Comparison of ENCODE assay signal across 8 cellular contexts in the genomic region with DNA sequence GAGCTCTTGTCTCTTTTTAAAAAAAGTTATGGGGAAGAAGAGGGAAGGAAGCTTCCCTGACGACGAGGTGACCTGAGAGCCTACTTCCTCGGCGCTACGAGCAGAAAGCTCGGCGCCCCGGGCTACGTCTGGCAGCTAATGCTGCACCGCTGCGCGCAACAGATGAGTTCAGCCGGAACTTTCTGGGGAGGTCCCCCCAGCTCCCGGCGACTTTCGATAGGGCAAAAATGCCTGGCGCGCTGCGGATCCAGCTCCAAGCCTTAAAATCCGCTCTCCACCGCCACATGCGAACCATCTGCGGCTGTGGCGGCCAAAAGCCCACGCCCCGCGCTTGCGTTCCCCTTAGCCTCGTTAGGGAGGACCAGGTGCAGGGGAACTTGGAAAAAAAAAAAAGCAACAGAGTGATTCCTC. TPM values are rescaled to one million over a fixed set of nuclear protein-coding genes. Genes with fewer than 3 reads are reported as not detected.
DNase-seq lines count a peak whose midpoint lies in the region; ATAC-seq, FAIRE-seq and TF ChIP-seq lines count a peak whose summit lies in the region.

No MANE protein-coding gene starts in this region.

- peaks cover 19% of the 10 kb centered on the region for H3K36me3 ChIP-seq in BLaER1
- peaks cover 0 to 4% of the 10 kb centered on the region in 2 experiments for H3K36me3 ChIP-seq in SK-N-SH (replicated peaks in 1 of 2; ENCODE audit: control insufficient read depth in 1 of 2, insufficient read depth in 2 of 2, low read length in 1 of 2)
- no peaks in the 10 kb centered on the region for H3K36me3 ChIP-seq in pancreas
- no peaks in the 10 kb centered on the region for H3K36me3 ChIP-seq in transverse colon

- H3K4me1 ChIP-seq in BLaER1: peaks cover 48% of the 10 kb centered on the region
- peaks cover 4% of the 10 kb centered on the region in 2 experiments; a peak in 3 of 4 replicates for H3K4me1 ChIP-seq in SK-N-SH (ENCODE audit: control insufficient read depth in 1 of 2, insufficient read depth in 2 of 2, low read depth in 1 of 2, low read length in 1 of 2)
- H3K4me1 ChIP-seq in pancreas: peaks cover 0 to 22% (median 8%) of the 10 kb centered on the region in 3 donors
- peaks cover 6 to 18% (median 10%) of the 10 kb centered on the region in 4 donors for H3K4me1 ChIP-seq in transverse colon

- peaks cover 48% of the 10 kb centered on the region for H3K79me2 ChIP-seq in SK-N-SH (ENCODE audit: insufficient read depth)

- H3K9ac ChIP-seq in BLaER1: peak overlapping the region; percentile 88
- peak overlapping the region; percentile 92 for H3K9ac ChIP-seq in SK-N-SH

- no peak for TF ChIP-seq POLR2A in transverse colon (IDR thresholded peaks at IDR 0.05)

- FAIRE-seq in pancreas (lab: Jason Lieb, UNC): no peak

- peak; percentile 24 for ATAC-seq in HG03571 (IDR thresholded peaks at IDR 0.05; ENCODE audit: unreplicated experiment)
- ATAC-seq in pancreas: peak; percentile 44 to 72 (median 62)

- no peaks in the 10 kb centered on the region for H3K9me2 ChIP-seq in SK-N-SH

- DNase-seq in GM19240 (ENCODE audit: insufficient read length, low spot score) (peak; percentile 21), SK-N-SH (peak; percentile 59), head of caudate nucleus (peak; percentile 27 to 87 (median 70)), pancreas (peak; percentile 50 to 86 (median 68)), transverse colon (peak; percentile 74)
- DNase-seq in activated naive CD4-positive, alpha-beta T cell treated with anti-CD3 and anti-CD28 coated beads, Interleukin-2, amount 50 U/mL, for 16 hours: peak; percentile 72

- CTCF ChIA-PET in SK-N-SH (lab: Yijun Ruan, JAX): interaction anchor here (0.7 to 2.2 kb wide), 11 partner anchors 13 to 732 kb away, joined by 3 to 19 read pairs (median 3); a partner anchor contains a TSS

- WGBS in SK-N-SH (ENCODE audit: low lambda C conversion rate): 2% methylated on average over 25 of the region's 29 CpGs
- 0% methylated on average over 29 of the region's 29 CpGs for WGBS in pancreas, 2 donors
- WGBS in transverse colon (ENCODE audit: low coverage in 1 of 2), 2 donors: 1% methylated on average over 29 of the region's 29 CpGs; no CpG with 5 or more reads in 1 of the 2 donors

- POLR2A ChIA-PET in SK-N-SH (lab: Yijun Ruan, JAX): interaction anchor here (1.5 to 2.7 kb wide), 2 partner anchors 14 to 404 kb away, joined by 3 to 16 read pairs; a partner anchor contains a TSS

- no peak for TF ChIP-seq CTCF in SK-N-SH (IDR thresholded peaks at IDR 0.05)
- TF ChIP-seq CTCF in pancreas (IDR thresholded peaks at IDR 0.05): no peak
- TF ChIP-seq CTCF in transverse colon (IDR thresholded peaks at IDR 0.05): no peak

- H3F3A ChIP-seq in SK-N-SH (replicated peaks; ENCODE audit: insufficient read depth): peaks cover 29% of the 10 kb centered on the region

- H3K4me3 ChIP-seq in BLaER1: peak overlapping the region; percentile 88
- H3K4me3 ChIP-seq in SK-N-SH (ENCODE audit: low read depth in 2 of 2, low read length in 1 of 2): peak overlapping the region; percentile 84 to 87
- H3K4me3 ChIP-seq in pancreas: peak overlapping the region; percentile 42 to 80 (median 68)
- H3K4me3 ChIP-seq in transverse colon: peak overlapping the region; percentile 68 to 96 (median 84)

- H3K27ac ChIP-seq in BLaER1: peak overlapping the region; percentile 86
- H3K27ac ChIP-seq in SK-N-SH (ENCODE audit: low read depth in 2 of 2, low read length in 1 of 2): peak overlapping the region; percentile 96 to 97
- peak overlapping the region; percentile 66 to 99 (median 88) for H3K27ac ChIP-seq in pancreas
- peak overlapping the region; percentile 90 to 98 (median 96) for H3K27ac ChIP-seq in transverse colon

- H4K20me1 ChIP-seq in BLaER1 (peaks cover 37% of the 10 kb centered on the region), SK-N-SH (ENCODE audit: insufficient read depth) (0 out of 2 replicates have a peak, but pooled peaks cover 3% of the 10 kb centered on the region)

- H3K27me3 ChIP-seq in BLaER1: no peaks in the 10 kb centered on the region
- no peaks in the 10 kb centered on the region for H3K27me3 ChIP-seq in SK-N-SH (ENCODE audit: insufficient read depth)
- no peaks in the 10 kb centered on the region for H3K27me3 ChIP-seq in pancreas
- no peaks in the 10 kb centered on the region for H3K27me3 ChIP-seq in transverse colon

- TF ChIP-seq RAD21 in SK-N-SH (IDR thresholded peaks at IDR 0.05; ENCODE audit: low read length): no peak

- peak overlapping the region; percentile 80 for H2AFZ ChIP-seq in SK-N-SH (ENCODE audit: low read depth)

- H3K9me3 ChIP-seq in BLaER1: no peaks in the 10 kb centered on the region
- H3K9me3 ChIP-seq in SK-N-SH: no peaks in the 10 kb centered on the region
- H3K9me3 ChIP-seq in pancreas: no peaks in the 10 kb centered on the region
- no peaks in the 10 kb centered on the region for H3K9me3 ChIP-seq in transverse colon

- H3K4me2 ChIP-seq in BLaER1 (peak overlapping the region; percentile 84), SK-N-SH (peak overlapping the region; percentile 88)

- TF ChIP-seq EP300 in SK-N-SH (IDR thresholded peaks at IDR 0.05; ENCODE audit: borderline replicate concordance in 1 of 2, low read depth in 1 of 2, low read length in 1 of 2) (no peak), transverse colon (IDR thresholded peaks at IDR 0.05; ENCODE audit: low read depth) (no peak)

- intact Hi-C loops in head of caudate nucleus (cut with DNase I): loop anchor here (5.0 kb wide), 2 partner anchors 71 to 156 kb away; a partner anchor contains a TSS
- intact Hi-C loops in pancreas (cut with DNase I): no loop called here
- intact Hi-C loops in transverse colon (cut with DNase I; ENCODE audit: low total_unique reads): no loop called here

- in situ Hi-C loops in transverse colon (cut with MboI; ENCODE audit: low pct_ligation_motif_present in 1 of 4, low pct_unique_long_range_greater_than_20kb in 1 of 4, low sequenced_read_pairs in 3 of 4): loop anchor here in 2 of 4 donors (5.0 to 10.0 kb wide), 2 partner anchors 61 to 69 kb away; a partner anchor contains a TSS

TF ChIP-seq in SK-N-SH, 30 proteins besides CTCF, POLR2A, EP300 and RAD21 (continues in another document):
- TF ChIP-seq, protein P1, sequence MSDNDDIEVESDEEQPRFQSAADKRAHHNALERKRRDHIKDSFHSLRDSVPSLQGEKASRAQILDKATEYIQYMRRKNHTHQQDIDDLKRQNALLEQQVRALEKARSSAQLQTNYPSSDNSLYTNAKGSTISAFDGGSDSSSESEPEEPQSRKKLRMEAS (IDR thresholded peaks at IDR 0.05; ENCODE audit: low read depth): peak; percentile 15
- TF ChIP-seq EZH2phosphoT487 (IDR thresholded peaks at IDR 0.05; ENCODE audit: borderline replicate concordance, low read depth) (no peak), SMC3 (IDR thresholded peaks at IDR 0.05; ENCODE audit: low read depth, low read length) (no peak), TEAD4 (IDR thresholded peaks at IDR 0.05; ENCODE audit: borderline replicate concordance, insufficient read depth) (no peak), GATA2 (CRISPR knock-in tag; IDR thresholded peaks at IDR 0.05) (no peak), NRF1 (IDR thresholded peaks at IDR 0.05; ENCODE audit: low read depth, low read length) (no peak), JUND (IDR thresholded peaks at IDR 0.05) (no peak), FOSL2 (IDR thresholded peaks at IDR 0.05; ENCODE audit: borderline replicate concordance, low read depth) (no peak), FOXM1 (IDR thresholded peaks at IDR 0.05; ENCODE audit: low read depth) (no peak)
- TF ChIP-seq, protein P2, sequence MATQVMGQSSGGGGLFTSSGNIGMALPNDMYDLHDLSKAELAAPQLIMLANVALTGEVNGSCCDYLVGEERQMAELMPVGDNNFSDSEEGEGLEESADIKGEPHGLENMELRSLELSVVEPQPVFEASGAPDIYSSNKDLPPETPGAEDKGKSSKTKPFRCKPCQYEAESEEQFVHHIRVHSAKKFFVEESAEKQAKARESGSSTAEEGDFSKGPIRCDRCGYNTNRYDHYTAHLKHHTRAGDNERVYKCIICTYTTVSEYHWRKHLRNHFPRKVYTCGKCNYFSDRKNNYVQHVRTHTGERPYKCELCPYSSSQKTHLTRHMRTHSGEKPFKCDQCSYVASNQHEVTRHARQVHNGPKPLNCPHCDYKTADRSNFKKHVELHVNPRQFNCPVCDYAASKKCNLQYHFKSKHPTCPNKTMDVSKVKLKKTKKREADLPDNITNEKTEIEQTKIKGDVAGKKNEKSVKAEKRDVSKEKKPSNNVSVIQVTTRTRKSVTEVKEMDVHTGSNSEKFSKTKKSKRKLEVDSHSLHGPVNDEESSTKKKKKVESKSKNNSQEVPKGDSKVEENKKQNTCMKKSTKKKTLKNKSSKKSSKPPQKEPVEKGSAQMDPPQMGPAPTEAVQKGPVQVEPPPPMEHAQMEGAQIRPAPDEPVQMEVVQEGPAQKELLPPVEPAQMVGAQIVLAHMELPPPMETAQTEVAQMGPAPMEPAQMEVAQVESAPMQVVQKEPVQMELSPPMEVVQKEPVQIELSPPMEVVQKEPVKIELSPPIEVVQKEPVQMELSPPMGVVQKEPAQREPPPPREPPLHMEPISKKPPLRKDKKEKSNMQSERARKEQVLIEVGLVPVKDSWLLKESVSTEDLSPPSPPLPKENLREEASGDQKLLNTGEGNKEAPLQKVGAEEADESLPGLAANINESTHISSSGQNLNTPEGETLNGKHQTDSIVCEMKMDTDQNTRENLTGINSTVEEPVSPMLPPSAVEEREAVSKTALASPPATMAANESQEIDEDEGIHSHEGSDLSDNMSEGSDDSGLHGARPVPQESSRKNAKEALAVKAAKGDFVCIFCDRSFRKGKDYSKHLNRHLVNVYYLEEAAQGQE (IDR thresholded peaks at IDR 0.05; ENCODE audit: low read depth, low read length): no peak
- TF ChIP-seq, protein P3, sequence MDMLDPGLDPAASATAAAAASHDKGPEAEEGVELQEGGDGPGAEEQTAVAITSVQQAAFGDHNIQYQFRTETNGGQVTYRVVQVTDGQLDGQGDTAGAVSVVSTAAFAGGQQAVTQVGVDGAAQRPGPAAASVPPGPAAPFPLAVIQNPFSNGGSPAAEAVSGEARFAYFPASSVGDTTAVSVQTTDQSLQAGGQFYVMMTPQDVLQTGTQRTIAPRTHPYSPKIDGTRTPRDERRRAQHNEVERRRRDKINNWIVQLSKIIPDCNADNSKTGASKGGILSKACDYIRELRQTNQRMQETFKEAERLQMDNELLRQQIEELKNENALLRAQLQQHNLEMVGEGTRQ (IDR thresholded peaks at IDR 0.05; ENCODE audit: borderline replicate concordance, low read depth, low read length): no peak

RNA-seq across cellular contexts. Expression of a gene that starts 0.6 kb away (rescaled TPM):
- 34.8 and 52.0 TPM in 2 replicates for polyA plus RNA-seq in SK-N-SH (2012; rRNA removed)
- polyA plus RNA-seq in SK-N-SH (2012; cell fraction: cytosol; rRNA removed): 61.8 and 71.5 TPM in 2 replicates
- 14.7 and 39.7 TPM in 2 replicates for polyA plus RNA-seq in SK-N-SH (2012; cell fraction: nucleus; rRNA removed)
- total RNA-seq in pancreas: 10 to 100 TPM in 3 of 6 donors, 1 to 10 TPM in 3; 8.6 to 26.1 (median 11.8) TPM
- polyA plus RNA-seq in pancreas: 1 to 10 TPM; 3.8 to 7.0 TPM
- total RNA-seq in transverse colon: 10 to 100 TPM; 10.5 to 28.6 (median 14.4) TPM

RNA-seq across cellular contexts. Expression of a gene that starts 14.2 kb away (rescaled TPM):
- polyA plus RNA-seq in SK-N-SH (2012; rRNA removed): 3.4 and 6.0 TPM in 2 replicates
- 3.7 and 4.1 TPM in 2 replicates for polyA plus RNA-seq in SK-N-SH (2012; cell fraction: cytosol; rRNA removed)
- polyA plus RNA-seq in SK-N-SH (2012; cell fraction: nucleus; rRNA removed): 7.0 and 14.1 TPM in 2 replicates
- total RNA-seq in pancreas: 1 to 10 TPM in 5 of 6 donors, under 1 TPM in 1; 0.95 to 1.8 (median 1.2) TPM
- polyA plus RNA-seq in pancreas: 1 to 10 TPM; 1.8 to 2.4 TPM
- total RNA-seq in transverse colon: 10 to 100 TPM in 1 of 4 donors, 1 to 10 TPM in 2, under 1 TPM in 1; 1.00 to 25.1 (median 4.6) TPM

Comparison
In these comparisons a context has a peak if more than half of its experiments do, and no peak if none do; other contexts are left out.
1. Peak in every context shown above with its lines: DNase-seq, ATAC-seq, H3K4me3 ChIP-seq and H3K27ac ChIP-seq.
2. DNase-seq: peak in every context shown above with its lines; median percentile 74 in transverse colon; 72 in activated naive CD4-positive, alpha-beta T cell treated with anti-CD3 and anti-CD28 coated beads, Interleukin-2, amount 50 U/mL, for 16 hours; 70 in head of caudate nucleus; 68 in pancreas; 59 in SK-N-SH; 21 in GM19240.